ENCODE assay signal across 8 cellular contexts in genomic region chr12:123670882-123671728, GRCh38.
DNase-seq lines count a peak whose midpoint lies in the region; ATAC-seq and TF ChIP-seq lines count a peak whose summit lies in the region.

Gene TCTN2, plus strand, starts transcription at chr12:123671113. Its CDS starts 128 bp downstream, at chr12:123671241.

- H3K27me3 Mint-ChIP-seq in central memory CD8-positive, alpha-beta T cell: no peaks in the 10 kb centered on the region

- TF ChIP-seq CTCF in AG09319 (IDR thresholded peaks at IDR 0.05; ENCODE audit: low read depth, low read length): no peak

- H3K27ac Mint-ChIP-seq in central memory CD8-positive, alpha-beta T cell (ENCODE audit: low read depth): peak within 1 kb of the TSS; percentile 44

- H3K4me1 Mint-ChIP-seq in central memory CD8-positive, alpha-beta T cell: peaks cover 13% of the 10 kb centered on the region

- peak within 1 kb of the TSS; percentile 77 for H3K4me3 Mint-ChIP-seq in central memory CD8-positive, alpha-beta T cell

- ATAC-seq in GM19043 (IDR thresholded peaks at IDR 0.05; ENCODE audit: low read depth, unreplicated experiment) (peak; percentile 100), HG03342 (IDR thresholded peaks at IDR 0.05; ENCODE audit: unreplicated experiment) (peak; percentile 99)
- peak; percentile 100 for ATAC-seq in central memory CD8-positive, alpha-beta T cell (replicated peaks; ENCODE audit: extremely low read depth, poor library complexity, severe bottlenecking)

- H3K9me3 Mint-ChIP-seq in central memory CD8-positive, alpha-beta T cell: no peaks in the 10 kb centered on the region

- DNase-seq in AG09319 (ENCODE audit: extremely low read depth, low read depth): peak; percentile 75
- peak; percentile 88 for DNase-seq in NCI-H345 treated with DMSO at 0.1 percent for 48 hours (lab: John Stamatoyannopoulos, UW; ENCODE audit: unreplicated experiment)
- peak; percentile 80 to 90 (median 86) for DNase-seq in activated CD4-positive, CD25-positive, alpha-beta regulatory T cell (lab: John Stamatoyannopoulos, UW)
- DNase-seq in central memory CD8-positive, alpha-beta T cell (ENCODE audit: low spot score in 2 of 2): peak; percentile 86 to 89
- peak; percentile 99 for DNase-seq in islet precursor cell
- DNase-seq in stimulated activated CD4-positive, alpha-beta T cell treated with anti-CD3 and anti-CD28 coated beads, Interleukin-12 subunit alpha, Interleukin-12 subunit beta, amount 100 ng/mL, for 4 hours: peak; percentile 94

- H3K36me3 Mint-ChIP-seq in central memory CD8-positive, alpha-beta T cell (ENCODE audit: insufficient read depth): peaks cover 10% of the 10 kb centered on the region

Comparison
In these comparisons a context has a peak if more than half of its experiments do, and no peak if none do; other contexts are left out.
1. Peak in every context shown above with its lines: DNase-seq and ATAC-seq.